In genomic region chr1:2050793-2051682, GRCh38 we compare ENCODE assay signal across 8 cellular contexts. TPM values are rescaled to one million over a fixed set of nuclear protein-coding genes. Genes with fewer than 3 reads are reported as not detected.
A peak's percentile ranks its signal among the peaks of the same experiment; 100 is the strongest.
DNase-seq lines count a peak whose midpoint lies in the region; ATAC-seq, FAIRE-seq and TF ChIP-seq lines count a peak whose summit lies in the region.

No MANE protein-coding gene starts in this region.

- peaks cover 8% of the 10 kb centered on the region for H3K36me3 ChIP-seq in HUES64 (ENCODE audit: insufficient read depth, low read length)
- no peaks in the 10 kb centered on the region for H3K36me3 ChIP-seq in muscle layer of duodenum (ENCODE audit: control insufficient read depth in 1 of 2, insufficient read depth in 2 of 2, low read length in 2 of 2)

- H3K4me1 ChIP-seq in A549 = 0 out of 3 replicates have a peak, but pooled peaks cover 2% of the 10 kb centered on the region
- peaks cover 13% of the 10 kb centered on the region for H3K4me1 ChIP-seq in HUES64 (ENCODE audit: insufficient read depth, low read length)
- H3K4me1 ChIP-seq in muscle layer of duodenum (ENCODE audit: control insufficient read depth in 1 of 2, insufficient read depth in 2 of 2, low read length in 2 of 2) = peaks cover 0 to 10% of the 10 kb centered on the region in 2 donors

- TF ChIP-seq EP300 in A549 (IDR thresholded peaks at IDR 0.05) = no peak

- H3K27ac ChIP-seq in A549 = peak overlapping the region; percentile 85 to 97
- no peak overlapping the region for H3K27ac ChIP-seq in HUES64 (ENCODE audit: low read depth, low read length)
- no peak overlapping the region for H3K27ac ChIP-seq in muscle layer of duodenum (ENCODE audit: low read length)

- peaks cover 31% of the 10 kb centered on the region for H3K27me3 ChIP-seq in HUES64 (ENCODE audit: insufficient read depth, low read length)
- peaks cover 20% of the 10 kb centered on the region for H3K27me3 ChIP-seq in muscle layer of duodenum (ENCODE audit: low read depth, low read length)

- TF ChIP-seq POLR2A in A549 (IDR thresholded peaks at IDR 0.05; ENCODE audit: low read length) = no peak

- H3K9me3 ChIP-seq in A549 (no peaks in the 10 kb centered on the region), HUES64 (ENCODE audit: insufficient read depth, low read depth, low read length) (no peaks in the 10 kb centered on the region), muscle layer of duodenum (ENCODE audit: control insufficient read depth in 1 of 2, low read length in 2 of 2) (no peaks in the 10 kb centered on the region)

- peak overlapping the region; percentile 72 for H3K4me2 ChIP-seq in A549

- POLR2A ChIA-PET in A549 (lab: Yijun Ruan, JAX) = no interaction called here

- TF ChIP-seq RAD21 in A549 (conservative IDR thresholded peaks at IDR 0.05 in 1 of 2, IDR thresholded peaks at IDR 0.05 in 1 of 2) = no peak

- WGBS in A549 (ENCODE audit: missing lambda C conversion rate) = 41% methylated on average over 52 of the region's 84 CpGs
- 6% methylated on average over 84 of the region's 84 CpGs for WGBS in HUES64

- CTCF ChIA-PET in A549 (lab: Yijun Ruan, JAX) = interaction anchor here (1.0 kb wide), 1 partner anchor 14 kb away, joined by 3 read pairs; no protein-coding TSS in a partner anchor

- no peak for TF ChIP-seq CTCF in A549 (IDR thresholded peaks at IDR 0.05)

- ATAC-seq in A549 = no peak
- no peak for ATAC-seq in GM19397 (IDR thresholded peaks at IDR 0.05; ENCODE audit: unreplicated experiment)

- DNase-seq in A549 (ENCODE audit: low read depth in 1 of 2, low spot score in 1 of 2) (no peak), ecto neural progenitor cell (ENCODE audit: low spot score) (peak; percentile 66), islet precursor cell (no peak), hepatic stellate cell (ENCODE audit: low spot score) (no peak), DMS 273 treated with DMSO at 0.1 percent for 48 hours (lab: John Stamatoyannopoulos, UW) (no peak)

- H3K4me3 ChIP-seq in A549 (peak overlapping the region; percentile 90), HUES64 (ENCODE audit: low read length) (peak overlapping the region; percentile 82), muscle layer of duodenum (ENCODE audit: low read depth in 1 of 2, low read length in 2 of 2) (peak overlapping the region; percentile 30 to 65)

- no peak for FAIRE-seq in A549 (lab: Jason Lieb, UNC)

- peak overlapping the region; percentile 69; the same call in 1 of the 2 replicates for H3K9ac ChIP-seq in HUES64 (ENCODE audit: low read depth, low read length)

TF ChIP-seq in A549, 52 proteins besides CTCF, POLR2A, EP300 and RAD21:
- no peak for TF ChIP-seq TFCP2L1 (CRISPR knock-in tag; IDR thresholded peaks at IDR 0.05)
- TF ChIP-seq ELK1 (IDR thresholded peaks at IDR 0.05; ENCODE audit: low read depth, low read length) = no peak
- no peak for TF ChIP-seq JUN (IDR thresholded peaks at IDR 0.05)
- no peak for TF ChIP-seq CBX8 (IDR thresholded peaks at IDR 0.05)
- no peak for TF ChIP-seq MAX (IDR thresholded peaks at IDR 0.05)
- TF ChIP-seq HES2 (IDR thresholded peaks at IDR 0.05) = no peak
- TF ChIP-seq SMC3 (IDR thresholded peaks at IDR 0.05) = no peak
- no peak for TF ChIP-seq MYC (IDR thresholded peaks at IDR 0.05; ENCODE audit: borderline replicate concordance, low read length)
- no peak for TF ChIP-seq ESRRA (IDR thresholded peaks at IDR 0.05; ENCODE audit: borderline replicate concordance, low read length)
- no peak for TF ChIP-seq ZFP36 (IDR thresholded peaks at IDR 0.05; ENCODE audit: borderline replicate concordance, partially characterized antibody)
- TF ChIP-seq NR3C1 (IDR thresholded peaks at IDR 0.05) = no peak

RNA-seq across cellular contexts. Expression of gene PRKCZ, which starts 0.8 kb away (rescaled TPM):
- polyA plus RNA-seq in A549 (2011; rRNA removed) (7.3 and 9.8 TPM in 2 replicates), A549 (2017; fragmentation: RNase III; extraction: RNeasy Plus Mini Kit Qiagen cat#74134 plus additional on column Dnase treatment) (7.8 to 9.9 TPM (median 9.5 TPM) in 3 replicates)
- polyA plus RNA-seq in A549 (2012; cell fraction: cytosol; rRNA removed) = 14.0 and 18.2 TPM in 2 replicates
- polyA plus RNA-seq in A549 (2012; cell fraction: nucleus; rRNA removed) = 19.9 and 21.1 TPM in 2 replicates
- 10.1 and 16.1 TPM in 2 replicates for polyA minus RNA-seq in A549 (2011; rRNA and poly(A)+ RNA removed)
- 19.7 TPM for polyA plus RNA-seq in HUES64 (2013, experiment 1 of 2)
- polyA plus RNA-seq in HUES64 (2013, experiment 2 of 2) = 19.4 TPM

RNA-seq across cellular contexts. Expression of gene GABRD, which starts 31.9 kb away (rescaled TPM):
- polyA plus RNA-seq in A549 (2011; rRNA removed) (0.12 and 0.17 TPM in 2 replicates), A549 (2017; fragmentation: RNase III; extraction: RNeasy Plus Mini Kit Qiagen cat#74134 plus additional on column Dnase treatment) (0.16 to 0.52 TPM (median 0.38 TPM) in 3 replicates)
- 0.33 and 0.86 TPM in 2 replicates for polyA plus RNA-seq in A549 (2012; cell fraction: cytosol; rRNA removed)
- polyA plus RNA-seq in A549 (2012; cell fraction: nucleus; rRNA removed) = 0.90 and 1.5 TPM in 2 replicates
- polyA minus RNA-seq in A549 (2011; rRNA and poly(A)+ RNA removed) = 0.49 TPM in 1 of 2 replicates, not detected in the other
- 1.2 TPM for polyA plus RNA-seq in HUES64 (2013, experiment 1 of 2)
- polyA plus RNA-seq in HUES64 (2013, experiment 2 of 2) = 2.0 TPM

RNA-seq across cellular contexts. Expression of gene CFAP74, which starts 47.5 kb away (rescaled TPM):
- 0.04 and 0.13 TPM in 2 replicates for polyA plus RNA-seq in A549 (2011; rRNA removed)
- polyA plus RNA-seq in A549 (2012; cell fraction: cytosol; rRNA removed) = 0.08 TPM in 1 of 2 replicates, not detected in the other
- 0.10 and 0.16 TPM in 2 replicates for polyA plus RNA-seq in A549 (2012; cell fraction: nucleus; rRNA removed)
- polyA plus RNA-seq in A549 (2017; fragmentation: RNase III; extraction: RNeasy Plus Mini Kit Qiagen cat#74134 plus additional on column Dnase treatment) = 0.03 to 0.05 TPM in 2 of 3 replicates, not detected in the other
- not detected in 2 replicates for polyA minus RNA-seq in A549 (2011; rRNA and poly(A)+ RNA removed)
- polyA plus RNA-seq in HUES64 (2013, experiment 1 of 2) = 0.05 TPM
- 0.51 TPM for polyA plus RNA-seq in HUES64 (2013, experiment 2 of 2)

Comparison
In these comparisons a context has a peak if more than half of its experiments do, and no peak if none do; other contexts are left out.
1. H3K27ac ChIP-seq: peak in A549 (2 of 2); none in HUES64 (single experiment) and muscle layer of duodenum (single experiment).
2. Peak in every context shown above with its lines, with median percentiles within 50 percentile points of each other: H3K4me3 ChIP-seq.